Comparison of ENCODE assay signal across 8 cellular contexts in the genomic region with DNA sequence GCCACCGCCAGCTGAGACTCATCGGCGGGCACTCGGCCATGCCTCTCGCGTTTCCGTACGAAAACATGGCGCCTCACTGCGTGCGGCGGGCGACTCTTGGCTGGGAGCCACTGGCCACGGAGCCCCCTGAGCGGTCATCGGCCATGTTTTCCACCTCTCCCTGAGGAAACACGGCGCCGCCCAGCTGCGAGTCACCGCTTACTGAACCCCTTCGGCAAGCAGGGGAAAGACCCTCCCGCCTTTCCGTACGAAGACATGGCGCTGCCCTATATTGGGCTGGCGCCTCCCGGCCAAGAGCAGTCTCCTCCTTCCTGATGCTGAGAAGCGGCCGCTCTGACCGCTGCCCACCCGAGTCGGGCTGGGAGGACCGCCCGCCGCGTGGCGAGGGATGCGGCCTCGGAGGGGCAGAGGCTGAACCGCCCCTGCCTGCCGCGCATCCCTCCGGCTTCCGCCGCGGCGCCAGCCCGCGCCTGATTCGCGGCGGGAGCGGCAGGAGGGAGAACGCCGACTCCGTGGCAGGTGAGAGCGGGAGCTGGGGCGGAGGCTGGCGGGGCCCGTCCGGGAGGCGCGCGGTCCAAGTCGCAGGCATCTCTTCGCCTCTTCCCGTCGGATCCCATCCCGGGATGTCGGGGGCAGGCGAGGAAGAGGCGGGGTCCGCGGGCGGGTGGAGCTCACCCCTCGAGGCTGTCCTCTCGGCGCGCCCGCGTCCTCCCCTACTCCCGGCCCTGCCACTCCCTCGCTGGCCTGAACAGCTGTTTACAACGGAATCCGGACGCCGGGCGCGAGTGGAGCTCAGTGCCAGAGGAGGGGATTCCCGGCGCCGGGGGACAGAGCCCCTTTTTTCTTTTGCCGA. TPM values are rescaled to one million over a fixed set of nuclear protein-coding genes. Genes with fewer than 3 reads are reported as not detected.
DNase-seq lines count a peak whose midpoint lies in the region; ATAC-seq and TF ChIP-seq lines count a peak whose summit lies in the region.

A gene with protein sequence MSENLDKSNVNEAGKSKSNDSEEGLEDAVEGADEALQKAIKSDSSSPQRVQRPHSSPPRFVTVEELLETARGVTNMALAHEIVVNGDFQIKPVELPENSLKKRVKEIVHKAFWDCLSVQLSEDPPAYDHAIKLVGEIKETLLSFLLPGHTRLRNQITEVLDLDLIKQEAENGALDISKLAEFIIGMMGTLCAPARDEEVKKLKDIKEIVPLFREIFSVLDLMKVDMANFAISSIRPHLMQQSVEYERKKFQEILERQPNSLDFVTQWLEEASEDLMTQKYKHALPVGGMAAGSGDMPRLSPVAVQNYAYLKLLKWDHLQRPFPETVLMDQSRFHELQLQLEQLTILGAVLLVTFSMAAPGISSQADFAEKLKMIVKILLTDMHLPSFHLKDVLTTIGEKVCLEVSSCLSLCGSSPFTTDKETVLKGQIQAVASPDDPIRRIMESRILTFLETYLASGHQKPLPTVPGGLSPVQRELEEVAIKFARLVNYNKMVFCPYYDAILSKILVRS (plus strand): TSS at position 299 of the 853 bp plus-strand sequence. CDS start 4,202 bp downstream, outside the sequence.

- H3K9ac ChIP-seq in KMS-11, result peak within 1 kb of the TSS; percentile 94

- H3K4me1 ChIP-seq in KMS-11 (ENCODE audit: low read depth, poor library complexity, severe bottlenecking), result peaks cover 12% of the 10 kb centered on the region

- peak within 1 kb of the TSS; percentile 96 for H3K27ac Mint-ChIP-seq in activated T-helper 17 cell treated with anti-CD3 and anti-CD28 coated beads, Interleukin-2, amount 50 U/mL, for 72 hours
- peak within 1 kb of the TSS; percentile 83 to 96 (median 94) for H3K27ac Mint-ChIP-seq in naive thymus-derived CD8-positive, alpha-beta T cell

- no peaks in the 10 kb centered on the region for H4K20me1 ChIP-seq in KMS-11 (ENCODE audit: insufficient read depth)

- peaks cover 21% of the 10 kb centered on the region for H3K36me3 Mint-ChIP-seq in activated T-helper 17 cell treated with anti-CD3 and anti-CD28 coated beads, Interleukin-2, amount 50 U/mL, for 72 hours (ENCODE audit: low read depth)
- H3K36me3 Mint-ChIP-seq in naive thymus-derived CD8-positive, alpha-beta T cell, result peaks cover 0 to 7% (median 0%) of the 10 kb centered on the region in 3 donors

- peak; percentile 73 for ATAC-seq in GM21825 (IDR thresholded peaks at IDR 0.05; ENCODE audit: unreplicated experiment)
- ATAC-seq in activated T-helper 17 cell treated with anti-CD3 and anti-CD28 coated beads, Interleukin-2, amount 50 U/mL, for 72 hours (replicated peaks), result peak; percentile 64
- peak; percentile 85 to 87 for ATAC-seq in naive thymus-derived CD8-positive, alpha-beta T cell

- POLR2A ChIA-PET in naive thymus-derived CD8-positive, alpha-beta T cell (lab: Charles Lee), result interaction anchor here (0.5 to 3.5 kb wide), 15 partner anchors 9 to 734 kb away, joined by 3 to 34 read pairs (median 4); a partner anchor contains a TSS

- no peak within 1 kb of the TSS for H3K4me3 ChIP-seq in KMS-11 (IDR thresholded peaks at IDR 0.05; ENCODE audit: insufficient read depth, low read depth, low read length)

- DNase-seq in Daoy (ENCODE audit: low read depth), result peak; percentile 97
- peak; percentile 86 for DNase-seq in RPMI7951 (ENCODE audit: low read depth)
- peak; percentile 92 for DNase-seq in fibroblast of peridontal ligament (ENCODE audit: extremely low read depth)
- peak; percentile 69 to 96 (median 76) for DNase-seq in naive thymus-derived CD8-positive, alpha-beta T cell
- peak; percentile 83 for DNase-seq in stimulated activated naive CD4-positive, alpha-beta T cell treated with Interleukin-2 at 50 U/mL for 16 hours (lab: John Stamatoyannopoulos, UW)

- peaks cover 13% of the 10 kb centered on the region for H3K4me1 Mint-ChIP-seq in activated T-helper 17 cell treated with anti-CD3 and anti-CD28 coated beads, Interleukin-2, amount 50 U/mL, for 72 hours
- H3K4me1 Mint-ChIP-seq in naive thymus-derived CD8-positive, alpha-beta T cell, result peaks cover 6 to 19% (median 14%) of the 10 kb centered on the region in 4 donors

- H2AFZ ChIP-seq in KMS-11 (ENCODE audit: low read depth), result peak within 1 kb of the TSS; percentile 97

- peak within 1 kb of the TSS; percentile 96 for H3K4me2 ChIP-seq in KMS-11

- no peaks in the 10 kb centered on the region for H3K27me3 ChIP-seq in KMS-11 (ENCODE audit: insufficient read depth, low read depth)

- H3K27ac ChIP-seq in KMS-11, result peak within 1 kb of the TSS; percentile 80

- no peak for TF ChIP-seq CTCF in KMS-11 (conservative IDR thresholded peaks at IDR 0.05; ENCODE audit: low read depth, low read length)

- peaks cover 7% of the 10 kb centered on the region for H3K27me3 Mint-ChIP-seq in activated T-helper 17 cell treated with anti-CD3 and anti-CD28 coated beads, Interleukin-2, amount 50 U/mL, for 72 hours
- H3K27me3 Mint-ChIP-seq in naive thymus-derived CD8-positive, alpha-beta T cell, result peaks cover 0 to 2% (median 0%) of the 10 kb centered on the region in 5 donors

- H3K9me3 Mint-ChIP-seq in activated T-helper 17 cell treated with anti-CD3 and anti-CD28 coated beads, Interleukin-2, amount 50 U/mL, for 72 hours, result no peaks in the 10 kb centered on the region
- H3K9me3 Mint-ChIP-seq in naive thymus-derived CD8-positive, alpha-beta T cell, result no peaks in the 10 kb centered on the region

- no peaks in the 10 kb centered on the region for H3K79me2 ChIP-seq in KMS-11 (ENCODE audit: insufficient read depth, low read depth)

- H3K4me3 Mint-ChIP-seq in activated T-helper 17 cell treated with anti-CD3 and anti-CD28 coated beads, Interleukin-2, amount 50 U/mL, for 72 hours, result peak within 1 kb of the TSS; percentile 91
- peak within 1 kb of the TSS; percentile 92 to 97 (median 95) for H3K4me3 Mint-ChIP-seq in naive thymus-derived CD8-positive, alpha-beta T cell

- no peaks in the 10 kb centered on the region for H3K36me3 ChIP-seq in KMS-11 (ENCODE audit: insufficient read depth)

RNA-seq across cellular contexts. Expression of the gene that starts here (rescaled TPM):
- 17.3 and 19.7 TPM in 2 replicates for total RNA-seq in Daoy (2014; rRNA removed; shearing (Covaris generic))
- 12.4 and 18.5 TPM in 2 replicates for total RNA-seq in RPMI7951 (2014; rRNA removed; shearing (Covaris generic))
- total RNA-seq in activated T-helper 17 cell treated with anti-CD3 and anti-CD28 coated beads, Interleukin-2, amount 50 U/mL, for 72 hours, result 10 to 100 TPM; 13.3 to 14.6 TPM
- 10 to 100 TPM; 17.5 to 20.1 TPM for total RNA-seq in naive thymus-derived CD8-positive, alpha-beta T cell
- polyA plus RNA-seq in naive thymus-derived CD8-positive, alpha-beta T cell, result 1 to 10 TPM; 2.3 to 3.0 (median 2.4) TPM
